ENCODE assay signal across 1 cellular context in the genomic region with DNA sequence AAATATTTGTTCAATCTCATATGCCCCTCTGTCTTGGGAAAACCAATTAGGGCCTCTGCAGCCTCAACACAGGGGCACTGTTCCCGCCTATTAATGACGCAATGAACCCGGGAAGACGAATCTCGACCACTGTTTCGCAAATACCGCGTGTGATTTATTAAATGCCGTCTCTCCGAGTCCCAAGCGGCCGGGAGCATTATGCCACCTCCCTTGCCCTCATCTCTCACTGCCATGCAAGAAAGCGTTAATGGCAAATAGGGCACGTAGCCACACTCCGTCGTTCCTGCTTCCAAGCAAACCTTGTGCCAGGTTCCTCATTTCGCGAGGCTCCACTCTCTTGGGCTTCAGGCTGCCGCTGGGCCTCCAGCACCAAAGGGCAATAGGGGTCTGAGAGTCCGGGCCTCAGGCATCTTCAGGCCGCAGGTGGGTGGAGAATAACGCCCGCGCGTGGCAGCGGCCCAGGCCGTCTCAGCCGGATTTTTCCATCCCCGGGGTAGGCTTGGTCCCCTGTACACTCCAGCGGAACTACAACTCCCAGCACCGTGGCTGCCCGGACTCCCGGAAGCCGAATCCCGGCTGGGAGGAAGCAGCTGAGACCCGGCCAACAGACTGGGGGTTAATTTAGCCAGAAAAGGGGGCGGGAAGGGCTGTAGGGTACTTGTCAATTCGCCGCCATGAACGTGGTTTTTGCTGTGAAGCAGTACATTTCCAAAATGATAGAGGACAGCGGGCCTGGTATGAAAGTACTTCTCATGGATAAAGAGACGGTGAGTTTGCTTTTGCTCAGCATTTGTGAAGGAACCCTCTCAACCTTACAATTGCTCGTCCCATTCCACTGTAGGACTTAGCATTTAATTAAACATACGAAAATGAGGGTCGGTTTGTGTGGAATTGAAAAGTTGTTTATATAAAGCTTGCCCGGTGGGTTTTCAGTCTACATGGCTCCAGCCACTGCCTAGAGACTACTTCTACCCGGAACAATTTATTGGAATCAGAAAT.
TF ChIP-seq lines count a peak whose summit lies in the region.

A gene with protein sequence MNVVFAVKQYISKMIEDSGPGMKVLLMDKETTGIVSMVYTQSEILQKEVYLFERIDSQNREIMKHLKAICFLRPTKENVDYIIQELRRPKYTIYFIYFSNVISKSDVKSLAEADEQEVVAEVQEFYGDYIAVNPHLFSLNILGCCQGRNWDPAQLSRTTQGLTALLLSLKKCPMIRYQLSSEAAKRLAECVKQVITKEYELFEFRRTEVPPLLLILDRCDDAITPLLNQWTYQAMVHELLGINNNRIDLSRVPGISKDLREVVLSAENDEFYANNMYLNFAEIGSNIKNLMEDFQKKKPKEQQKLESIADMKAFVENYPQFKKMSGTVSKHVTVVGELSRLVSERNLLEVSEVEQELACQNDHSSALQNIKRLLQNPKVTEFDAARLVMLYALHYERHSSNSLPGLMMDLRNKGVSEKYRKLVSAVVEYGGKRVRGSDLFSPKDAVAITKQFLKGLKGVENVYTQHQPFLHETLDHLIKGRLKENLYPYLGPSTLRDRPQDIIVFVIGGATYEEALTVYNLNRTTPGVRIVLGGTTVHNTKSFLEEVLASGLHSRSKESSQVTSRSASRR (plus strand): TSS at position 593 of the 999 bp plus-strand sequence. CDS start 82 bp downstream, at position 675.

TF ChIP-seq in HepG2, 621 proteins besides CTCF, POLR2A, EP300 and RAD21 (continued from another document and continues in another):
- TF ChIP-seq, protein P1, sequence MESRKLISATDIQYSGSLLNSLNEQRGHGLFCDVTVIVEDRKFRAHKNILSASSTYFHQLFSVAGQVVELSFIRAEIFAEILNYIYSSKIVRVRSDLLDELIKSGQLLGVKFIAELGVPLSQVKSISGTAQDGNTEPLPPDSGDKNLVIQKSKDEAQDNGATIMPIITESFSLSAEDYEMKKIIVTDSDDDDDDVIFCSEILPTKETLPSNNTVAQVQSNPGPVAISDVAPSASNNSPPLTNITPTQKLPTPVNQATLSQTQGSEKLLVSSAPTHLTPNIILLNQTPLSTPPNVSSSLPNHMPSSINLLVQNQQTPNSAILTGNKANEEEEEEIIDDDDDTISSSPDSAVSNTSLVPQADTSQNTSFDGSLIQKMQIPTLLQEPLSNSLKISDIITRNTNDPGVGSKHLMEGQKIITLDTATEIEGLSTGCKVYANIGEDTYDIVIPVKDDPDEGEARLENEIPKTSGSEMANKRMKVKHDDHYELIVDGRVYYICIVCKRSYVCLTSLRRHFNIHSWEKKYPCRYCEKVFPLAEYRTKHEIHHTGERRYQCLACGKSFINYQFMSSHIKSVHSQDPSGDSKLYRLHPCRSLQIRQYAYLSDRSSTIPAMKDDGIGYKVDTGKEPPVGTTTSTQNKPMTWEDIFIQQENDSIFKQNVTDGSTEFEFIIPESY (CRISPR knock-in tag; IDR thresholded peaks at IDR 0.05), result no peak
- peak; percentile 54 for TF ChIP-seq MXD4 (CRISPR knock-in tag; IDR thresholded peaks at IDR 0.05)
- TF ChIP-seq RNF2 (conservative IDR thresholded peaks at IDR 0.05; ENCODE audit: low read depth), result no peak; the same call in 1 of the 2 replicates
- TF ChIP-seq ZNF274 (CRISPR knock-in tag; IDR thresholded peaks at IDR 0.05), result peak; percentile 43; the same call in 1 of the 2 replicates
- TF ChIP-seq CBX1 (IDR thresholded peaks at IDR 0.05; ENCODE audit: low read depth), result peak; percentile 42
- peak; percentile 96 for TF ChIP-seq GABPA (IDR thresholded peaks at IDR 0.05; ENCODE audit: low read depth, low read length)
- peak; percentile 98 for TF ChIP-seq GABPA (CRISPR knock-in tag; IDR thresholded peaks at IDR 0.05; ENCODE audit: low read depth)
- TF ChIP-seq SATB2 (CRISPR knock-in tag; IDR thresholded peaks at IDR 0.05), result no peak; the same call in 1 of the 2 replicates
- TF ChIP-seq, protein P2, sequence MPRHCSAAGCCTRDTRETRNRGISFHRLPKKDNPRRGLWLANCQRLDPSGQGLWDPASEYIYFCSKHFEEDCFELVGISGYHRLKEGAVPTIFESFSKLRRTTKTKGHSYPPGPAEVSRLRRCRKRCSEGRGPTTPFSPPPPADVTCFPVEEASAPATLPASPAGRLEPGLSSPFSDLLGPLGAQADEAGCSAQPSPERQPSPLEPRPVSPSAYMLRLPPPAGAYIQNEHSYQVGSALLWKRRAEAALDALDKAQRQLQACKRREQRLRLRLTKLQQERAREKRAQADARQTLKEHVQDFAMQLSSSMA (CRISPR knock-in tag; IDR thresholded peaks at IDR 0.05), result peak; percentile 65; the same call in 1 of the 2 replicates
- peak; percentile 95 for TF ChIP-seq CEBPG (CRISPR knock-in tag; IDR thresholded peaks at IDR 0.05)
- no peak for TF ChIP-seq RCOR2 (CRISPR knock-in tag; IDR thresholded peaks at IDR 0.05)
- TF ChIP-seq RELA (CRISPR knock-in tag; IDR thresholded peaks at IDR 0.05), result no peak
- TF ChIP-seq, protein P3, sequence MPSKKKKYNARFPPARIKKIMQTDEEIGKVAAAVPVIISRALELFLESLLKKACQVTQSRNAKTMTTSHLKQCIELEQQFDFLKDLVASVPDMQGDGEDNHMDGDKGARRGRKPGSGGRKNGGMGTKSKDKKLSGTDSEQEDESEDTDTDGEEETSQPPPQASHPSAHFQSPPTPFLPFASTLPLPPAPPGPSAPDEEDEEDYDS (CRISPR knock-in tag; IDR thresholded peaks at IDR 0.05), result no peak
- no peak for TF ChIP-seq KLF9 (CRISPR knock-in tag; IDR thresholded peaks at IDR 0.05; ENCODE audit: low read depth)
- no peak for TF ChIP-seq ZFP62 (CRISPR knock-in tag; IDR thresholded peaks at IDR 0.05)
- TF ChIP-seq, protein P4, sequence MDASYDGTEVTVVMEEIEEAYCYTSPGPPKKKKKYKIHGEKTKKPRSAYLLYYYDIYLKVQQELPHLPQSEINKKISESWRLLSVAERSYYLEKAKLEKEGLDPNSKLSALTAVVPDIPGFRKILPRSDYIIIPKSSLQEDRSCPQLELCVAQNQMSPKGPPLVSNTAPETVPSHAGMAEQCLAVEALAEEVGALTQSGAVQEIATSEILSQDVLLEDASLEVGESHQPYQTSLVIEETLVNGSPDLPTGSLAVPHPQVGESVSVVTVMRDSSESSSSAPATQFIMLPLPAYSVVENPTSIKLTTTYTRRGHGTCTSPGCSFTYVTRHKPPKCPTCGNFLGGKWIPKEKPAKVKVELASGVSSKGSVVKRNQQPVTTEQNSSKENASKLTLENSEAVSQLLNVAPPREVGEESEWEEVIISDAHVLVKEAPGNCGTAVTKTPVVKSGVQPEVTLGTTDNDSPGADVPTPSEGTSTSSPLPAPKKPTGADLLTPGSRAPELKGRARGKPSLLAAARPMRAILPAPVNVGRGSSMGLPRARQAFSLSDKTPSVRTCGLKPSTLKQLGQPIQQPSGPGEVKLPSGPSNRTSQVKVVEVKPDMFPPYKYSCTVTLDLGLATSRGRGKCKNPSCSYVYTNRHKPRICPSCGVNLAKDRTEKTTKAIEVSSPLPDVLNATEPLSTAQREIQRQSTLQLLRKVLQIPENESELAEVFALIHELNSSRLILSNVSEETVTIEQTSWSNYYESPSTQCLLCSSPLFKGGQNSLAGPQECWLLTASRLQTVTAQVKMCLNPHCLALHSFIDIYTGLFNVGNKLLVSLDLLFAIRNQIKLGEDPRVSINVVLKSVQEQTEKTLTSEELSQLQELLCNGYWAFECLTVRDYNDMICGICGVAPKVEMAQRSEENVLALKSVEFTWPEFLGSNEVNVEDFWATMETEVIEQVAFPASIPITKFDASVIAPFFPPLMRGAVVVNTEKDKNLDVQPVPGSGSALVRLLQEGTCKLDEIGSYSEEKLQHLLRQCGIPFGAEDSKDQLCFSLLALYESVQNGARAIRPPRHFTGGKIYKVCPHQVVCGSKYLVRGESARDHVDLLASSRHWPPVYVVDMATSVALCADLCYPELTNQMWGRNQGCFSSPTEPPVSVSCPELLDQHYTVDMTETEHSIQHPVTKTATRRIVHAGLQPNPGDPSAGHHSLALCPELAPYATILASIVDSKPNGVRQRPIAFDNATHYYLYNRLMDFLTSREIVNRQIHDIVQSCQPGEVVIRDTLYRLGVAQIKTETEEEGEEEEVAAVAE (CRISPR knock-in tag; IDR thresholded peaks at IDR 0.05; ENCODE audit: borderline replicate concordance), result peak; percentile 39; the same call in 1 of the 2 replicates
- TF ChIP-seq, protein P5, sequence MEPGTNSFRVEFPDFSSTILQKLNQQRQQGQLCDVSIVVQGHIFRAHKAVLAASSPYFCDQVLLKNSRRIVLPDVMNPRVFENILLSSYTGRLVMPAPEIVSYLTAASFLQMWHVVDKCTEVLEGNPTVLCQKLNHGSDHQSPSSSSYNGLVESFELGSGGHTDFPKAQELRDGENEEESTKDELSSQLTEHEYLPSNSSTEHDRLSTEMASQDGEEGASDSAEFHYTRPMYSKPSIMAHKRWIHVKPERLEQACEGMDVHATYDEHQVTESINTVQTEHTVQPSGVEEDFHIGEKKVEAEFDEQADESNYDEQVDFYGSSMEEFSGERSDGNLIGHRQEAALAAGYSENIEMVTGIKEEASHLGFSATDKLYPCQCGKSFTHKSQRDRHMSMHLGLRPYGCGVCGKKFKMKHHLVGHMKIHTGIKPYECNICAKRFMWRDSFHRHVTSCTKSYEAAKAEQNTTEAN (CRISPR knock-in tag; conservative IDR thresholded peaks at IDR 0.05), result no peak
- TF ChIP-seq ARNT2 (CRISPR knock-in tag; IDR thresholded peaks at IDR 0.05; ENCODE audit: low read depth), result peak; percentile 74
- TF ChIP-seq ZNF335 (CRISPR knock-in tag; IDR thresholded peaks at IDR 0.05), result no peak
- no peak for TF ChIP-seq TSC22D2 (CRISPR knock-in tag; IDR thresholded peaks at IDR 0.05; ENCODE audit: borderline replicate concordance)
- 0 out of 2 replicates have a peak, but pooled peaks have one; percentile 35 for TF ChIP-seq SIX1 (CRISPR knock-in tag; IDR thresholded peaks at IDR 0.05; ENCODE audit: borderline replicate concordance)
- TF ChIP-seq, protein P6, sequence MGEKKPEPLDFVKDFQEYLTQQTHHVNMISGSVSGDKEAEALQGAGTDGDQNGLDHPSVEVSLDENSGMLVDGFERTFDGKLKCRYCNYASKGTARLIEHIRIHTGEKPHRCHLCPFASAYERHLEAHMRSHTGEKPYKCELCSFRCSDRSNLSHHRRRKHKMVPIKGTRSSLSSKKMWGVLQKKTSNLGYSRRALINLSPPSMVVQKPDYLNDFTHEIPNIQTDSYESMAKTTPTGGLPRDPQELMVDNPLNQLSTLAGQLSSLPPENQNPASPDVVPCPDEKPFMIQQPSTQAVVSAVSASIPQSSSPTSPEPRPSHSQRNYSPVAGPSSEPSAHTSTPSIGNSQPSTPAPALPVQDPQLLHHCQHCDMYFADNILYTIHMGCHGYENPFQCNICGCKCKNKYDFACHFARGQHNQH (CRISPR knock-in tag; IDR thresholded peaks at IDR 0.05), result peak; percentile 76
- TF ChIP-seq ZNF333 (CRISPR knock-in tag; IDR thresholded peaks at IDR 0.05; ENCODE audit: borderline replicate concordance), result peak; percentile 59; the same call in 1 of the 2 replicates
- TF ChIP-seq ZNF709 (CRISPR knock-in tag; IDR thresholded peaks at IDR 0.05), result peak; percentile 42; the same call in 1 of the 2 replicates
- TF ChIP-seq, protein P7, sequence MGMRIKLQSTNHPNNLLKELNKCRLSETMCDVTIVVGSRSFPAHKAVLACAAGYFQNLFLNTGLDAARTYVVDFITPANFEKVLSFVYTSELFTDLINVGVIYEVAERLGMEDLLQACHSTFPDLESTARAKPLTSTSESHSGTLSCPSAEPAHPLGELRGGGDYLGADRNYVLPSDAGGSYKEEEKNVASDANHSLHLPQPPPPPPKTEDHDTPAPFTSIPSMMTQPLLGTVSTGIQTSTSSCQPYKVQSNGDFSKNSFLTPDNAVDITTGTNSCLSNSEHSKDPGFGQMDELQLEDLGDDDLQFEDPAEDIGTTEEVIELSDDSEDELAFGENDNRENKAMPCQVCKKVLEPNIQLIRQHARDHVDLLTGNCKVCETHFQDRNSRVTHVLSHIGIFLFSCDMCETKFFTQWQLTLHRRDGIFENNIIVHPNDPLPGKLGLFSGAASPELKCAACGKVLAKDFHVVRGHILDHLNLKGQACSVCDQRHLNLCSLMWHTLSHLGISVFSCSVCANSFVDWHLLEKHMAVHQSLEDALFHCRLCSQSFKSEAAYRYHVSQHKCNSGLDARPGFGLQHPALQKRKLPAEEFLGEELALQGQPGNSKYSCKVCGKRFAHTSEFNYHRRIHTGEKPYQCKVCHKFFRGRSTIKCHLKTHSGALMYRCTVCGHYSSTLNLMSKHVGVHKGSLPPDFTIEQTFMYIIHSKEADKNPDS (CRISPR knock-in tag; IDR thresholded peaks at IDR 0.05), result no peak
- no peak for TF ChIP-seq LCORL (IDR thresholded peaks at IDR 0.05)
- TF ChIP-seq LCORL (CRISPR knock-in tag; IDR thresholded peaks at IDR 0.05), result peak; percentile 56; the same call in 1 of the 2 replicates
- TF ChIP-seq SALL2 (CRISPR knock-in tag; IDR thresholded peaks at IDR 0.05), result 0 out of 2 replicates have a peak, but pooled peaks have one; percentile 68
- no peak for TF ChIP-seq PRMT3 (CRISPR knock-in tag; IDR thresholded peaks at IDR 0.05; ENCODE audit: borderline replicate concordance, low read depth)
- peak; percentile 81 for TF ChIP-seq ZNF891 (CRISPR knock-in tag; IDR thresholded peaks at IDR 0.05)
- TF ChIP-seq ZNF225 (CRISPR knock-in tag; IDR thresholded peaks at IDR 0.05), result peak; percentile 91; the same call in 1 of the 2 replicates
- TF ChIP-seq ZNF572 (CRISPR knock-in tag; IDR thresholded peaks at IDR 0.05), result no peak
- TF ChIP-seq, protein P8, sequence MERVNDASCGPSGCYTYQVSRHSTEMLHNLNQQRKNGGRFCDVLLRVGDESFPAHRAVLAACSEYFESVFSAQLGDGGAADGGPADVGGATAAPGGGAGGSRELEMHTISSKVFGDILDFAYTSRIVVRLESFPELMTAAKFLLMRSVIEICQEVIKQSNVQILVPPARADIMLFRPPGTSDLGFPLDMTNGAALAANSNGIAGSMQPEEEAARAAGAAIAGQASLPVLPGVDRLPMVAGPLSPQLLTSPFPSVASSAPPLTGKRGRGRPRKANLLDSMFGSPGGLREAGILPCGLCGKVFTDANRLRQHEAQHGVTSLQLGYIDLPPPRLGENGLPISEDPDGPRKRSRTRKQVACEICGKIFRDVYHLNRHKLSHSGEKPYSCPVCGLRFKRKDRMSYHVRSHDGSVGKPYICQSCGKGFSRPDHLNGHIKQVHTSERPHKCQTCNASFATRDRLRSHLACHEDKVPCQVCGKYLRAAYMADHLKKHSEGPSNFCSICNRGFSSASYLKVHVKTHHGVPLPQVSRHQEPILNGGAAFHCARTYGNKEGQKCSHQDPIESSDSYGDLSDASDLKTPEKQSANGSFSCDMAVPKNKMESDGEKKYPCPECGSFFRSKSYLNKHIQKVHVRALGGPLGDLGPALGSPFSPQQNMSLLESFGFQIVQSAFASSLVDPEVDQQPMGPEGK (CRISPR knock-in tag; IDR thresholded peaks at IDR 0.05), result peak; percentile 86
- TF ChIP-seq KMT2B (CRISPR knock-in tag; IDR thresholded peaks at IDR 0.05), result peak; percentile 88; the same call in 1 of the 2 replicates
